ENCODE assay signal across 1 cellular context in the genomic region with DNA sequence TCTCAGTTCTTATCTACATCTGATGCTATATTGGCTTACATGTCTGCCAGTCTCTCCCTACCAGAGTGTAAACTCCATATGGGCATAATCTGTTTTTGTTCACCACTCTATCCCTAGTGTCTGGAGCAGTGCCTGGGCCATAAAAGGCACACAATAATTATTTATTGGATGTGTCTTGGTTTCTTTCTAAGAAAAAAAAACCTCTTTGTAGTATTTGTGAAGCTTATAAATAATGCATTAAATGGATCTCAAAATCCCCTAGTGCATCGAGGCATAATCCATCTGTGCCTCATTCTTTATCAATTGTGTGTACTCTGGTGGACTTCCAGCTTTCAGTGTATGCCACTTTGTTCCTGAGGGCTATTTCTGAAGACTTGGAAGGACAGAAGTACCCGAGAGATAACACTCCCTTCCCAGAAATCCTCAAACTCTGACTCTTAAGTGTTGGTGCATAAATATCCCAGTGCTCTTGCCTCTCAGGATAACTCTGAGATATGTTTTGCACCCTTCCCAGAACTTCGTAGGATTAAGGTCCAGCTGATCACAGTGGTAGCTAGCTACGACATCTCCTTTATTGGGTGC.
TF ChIP-seq lines count a peak whose summit lies in the region.

No MANE protein-coding gene starts in this region.

TF ChIP-seq in GM23338, 12 proteins besides CTCF, POLR2A, EP300 and RAD21 (continued from another document):
- TF ChIP-seq, protein P1, sequence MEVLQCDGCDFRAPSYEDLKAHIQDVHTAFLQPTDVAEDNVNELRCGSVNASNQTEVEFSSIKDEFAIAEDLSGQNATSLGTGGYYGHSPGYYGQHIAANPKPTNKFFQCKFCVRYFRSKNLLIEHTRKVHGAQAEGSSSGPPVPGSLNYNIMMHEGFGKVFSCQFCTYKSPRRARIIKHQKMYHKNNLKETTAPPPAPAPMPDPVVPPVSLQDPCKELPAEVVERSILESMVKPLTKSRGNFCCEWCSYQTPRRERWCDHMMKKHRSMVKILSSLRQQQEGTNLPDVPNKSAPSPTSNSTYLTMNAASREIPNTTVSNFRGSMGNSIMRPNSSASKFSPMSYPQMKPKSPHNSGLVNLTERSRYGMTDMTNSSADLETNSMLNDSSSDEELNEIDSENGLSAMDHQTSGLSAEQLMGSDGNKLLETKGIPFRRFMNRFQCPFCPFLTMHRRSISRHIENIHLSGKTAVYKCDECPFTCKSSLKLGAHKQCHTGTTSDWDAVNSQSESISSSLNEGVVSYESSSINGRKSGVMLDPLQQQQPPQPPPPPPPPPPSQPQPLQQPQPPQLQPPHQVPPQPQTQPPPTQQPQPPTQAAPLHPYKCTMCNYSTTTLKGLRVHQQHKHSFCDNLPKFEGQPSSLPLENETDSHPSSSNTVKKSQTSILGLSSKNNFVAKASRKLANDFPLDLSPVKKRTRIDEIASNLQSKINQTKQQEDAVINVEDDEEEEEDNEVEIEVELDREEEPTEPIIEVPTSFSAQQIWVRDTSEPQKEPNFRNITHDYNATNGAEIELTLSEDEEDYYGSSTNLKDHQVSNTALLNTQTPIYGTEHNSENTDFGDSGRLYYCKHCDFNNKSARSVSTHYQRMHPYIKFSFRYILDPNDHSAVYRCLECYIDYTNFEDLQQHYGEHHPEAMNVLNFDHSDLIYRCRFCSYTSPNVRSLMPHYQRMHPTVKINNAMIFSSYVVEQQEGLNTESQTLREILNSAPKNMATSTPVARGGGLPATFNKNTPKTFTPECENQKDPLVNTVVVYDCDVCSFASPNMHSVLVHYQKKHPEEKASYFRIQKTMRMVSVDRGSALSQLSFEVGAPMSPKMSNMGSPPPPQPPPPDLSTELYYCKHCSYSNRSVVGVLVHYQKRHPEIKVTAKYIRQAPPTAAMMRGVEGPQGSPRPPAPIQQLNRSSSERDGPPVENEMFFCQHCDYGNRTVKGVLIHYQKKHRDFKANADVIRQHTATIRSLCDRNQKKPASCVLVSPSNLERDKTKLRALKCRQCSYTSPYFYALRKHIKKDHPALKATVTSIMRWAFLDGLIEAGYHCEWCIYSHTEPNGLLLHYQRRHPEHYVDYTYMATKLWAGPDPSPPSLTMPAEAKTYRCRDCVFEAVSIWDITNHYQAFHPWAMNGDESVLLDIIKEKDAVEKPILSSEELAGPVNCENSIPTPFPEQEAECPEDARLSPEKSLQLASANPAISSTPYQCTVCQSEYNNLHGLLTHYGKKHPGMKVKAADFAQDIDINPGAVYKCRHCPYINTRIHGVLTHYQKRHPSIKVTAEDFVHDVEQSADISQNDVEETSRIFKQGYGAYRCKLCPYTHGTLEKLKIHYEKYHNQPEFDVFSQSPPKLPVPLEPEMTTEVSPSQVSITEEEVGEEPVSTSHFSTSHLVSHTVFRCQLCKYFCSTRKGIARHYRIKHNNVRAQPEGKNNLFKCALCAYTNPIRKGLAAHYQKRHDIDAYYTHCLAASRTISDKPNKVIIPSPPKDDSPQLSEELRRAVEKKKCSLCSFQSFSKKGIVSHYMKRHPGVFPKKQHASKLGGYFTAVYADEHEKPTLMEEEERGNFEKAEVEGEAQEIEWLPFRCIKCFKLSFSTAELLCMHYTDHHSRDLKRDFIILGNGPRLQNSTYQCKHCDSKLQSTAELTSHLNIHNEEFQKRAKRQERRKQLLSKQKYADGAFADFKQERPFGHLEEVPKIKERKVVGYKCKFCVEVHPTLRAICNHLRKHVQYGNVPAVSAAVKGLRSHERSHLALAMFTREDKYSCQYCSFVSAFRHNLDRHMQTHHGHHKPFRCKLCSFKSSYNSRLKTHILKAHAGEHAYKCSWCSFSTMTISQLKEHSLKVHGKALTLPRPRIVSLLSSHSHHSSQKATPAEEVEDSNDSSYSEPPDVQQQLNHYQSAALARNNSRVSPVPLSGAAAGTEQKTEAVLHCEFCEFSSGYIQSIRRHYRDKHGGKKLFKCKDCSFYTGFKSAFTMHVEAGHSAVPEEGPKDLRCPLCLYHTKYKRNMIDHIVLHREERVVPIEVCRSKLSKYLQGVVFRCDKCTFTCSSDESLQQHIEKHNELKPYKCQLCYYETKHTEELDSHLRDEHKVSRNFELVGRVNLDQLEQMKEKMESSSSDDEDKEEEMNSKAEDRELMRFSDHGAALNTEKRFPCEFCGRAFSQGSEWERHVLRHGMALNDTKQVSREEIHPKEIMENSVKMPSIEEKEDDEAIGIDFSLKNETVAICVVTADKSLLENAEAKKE (CRISPR knock-in tag; IDR thresholded peaks at IDR 0.05), result no peak
- TF ChIP-seq CREB1 (CRISPR knock-in tag; IDR thresholded peaks at IDR 0.05; ENCODE audit: low read depth), result no peak
- TF ChIP-seq JUNB (IDR thresholded peaks at IDR 0.05; ENCODE audit: unreplicated experiment), result no peak
